In the genomic region with DNA sequence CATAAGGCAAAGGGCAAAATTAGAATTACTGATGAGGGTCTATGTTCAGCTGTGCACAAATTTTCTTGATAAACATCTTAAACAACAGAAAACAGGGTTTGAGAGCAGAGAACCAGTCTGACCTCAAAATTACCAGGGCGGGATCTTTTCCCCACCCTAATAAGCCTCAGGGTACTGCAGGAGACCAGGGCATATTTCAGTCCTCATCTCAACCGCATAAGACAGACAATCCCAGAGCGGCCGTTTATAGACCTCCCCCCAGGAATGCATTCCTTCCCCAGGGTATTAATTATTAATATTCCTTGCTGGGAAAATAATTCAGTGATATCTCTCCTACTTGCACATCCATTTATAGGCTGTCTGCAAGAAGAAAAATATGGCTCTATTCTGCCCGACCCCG, we compare ENCODE assay signal across 5 cellular contexts. TPM values are rescaled to one million over a fixed set of nuclear protein-coding genes. Genes with fewer than 3 reads are reported as not detected.
"Had no signal": no experiment of that assay in that cellular context is flagged by ENCODE, and none has a peak within 500 bp of the region (broad histone marks: within the 10 kb centered on the region; RNA-seq: fewer than 3 reads in every experiment).

No MANE protein-coding gene starts in this region.

RNA-seq across cellular contexts. Expression of a gene that starts 16.6 kb away (rescaled TPM):
- total RNA-seq: GM23338, H1, H7, H9 had no signal
- polyA plus RNA-seq: GM23338 had no signal

RNA-seq across cellular contexts. Expression of a gene that starts 45.5 kb away (rescaled TPM):
- total RNA-seq: HFFc6 had no signal
